Comparison of ENCODE assay signal across 2 cellular contexts in genomic region chr1:225509770-225510169, GRCh38.
TF ChIP-seq lines count a peak whose summit lies in the region.

No MANE protein-coding gene starts in this region.

TF ChIP-seq in IMR-90, 13 proteins besides CTCF, POLR2A, EP300 and RAD21:
- no peak for TF ChIP-seq NFE2L2 (IDR thresholded peaks at IDR 0.05; ENCODE audit: low read depth, low read length)
- no peak for TF ChIP-seq MAFK (IDR thresholded peaks at IDR 0.05; ENCODE audit: low read depth, low read length)
- TF ChIP-seq CEBPB (IDR thresholded peaks at IDR 0.05; ENCODE audit: low read depth, low read length): no peak
- no peak for TF ChIP-seq MXI1 (IDR thresholded peaks at IDR 0.05; ENCODE audit: borderline replicate concordance, low read depth, low read length)
- TF ChIP-seq BHLHE40 (IDR thresholded peaks at IDR 0.05; ENCODE audit: low read depth, low read length): no peak
- TF ChIP-seq RCOR1 (IDR thresholded peaks at IDR 0.05; ENCODE audit: insufficient replicate concordance, low read length): no peak
- TF ChIP-seq, protein P1, sequence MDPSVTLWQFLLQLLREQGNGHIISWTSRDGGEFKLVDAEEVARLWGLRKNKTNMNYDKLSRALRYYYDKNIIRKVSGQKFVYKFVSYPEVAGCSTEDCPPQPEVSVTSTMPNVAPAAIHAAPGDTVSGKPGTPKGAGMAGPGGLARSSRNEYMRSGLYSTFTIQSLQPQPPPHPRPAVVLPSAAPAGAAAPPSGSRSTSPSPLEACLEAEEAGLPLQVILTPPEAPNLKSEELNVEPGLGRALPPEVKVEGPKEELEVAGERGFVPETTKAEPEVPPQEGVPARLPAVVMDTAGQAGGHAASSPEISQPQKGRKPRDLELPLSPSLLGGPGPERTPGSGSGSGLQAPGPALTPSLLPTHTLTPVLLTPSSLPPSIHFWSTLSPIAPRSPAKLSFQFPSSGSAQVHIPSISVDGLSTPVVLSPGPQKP (IDR thresholded peaks at IDR 0.05; ENCODE audit: borderline replicate concordance, low read depth, low read length): no peak
- no peak for TF ChIP-seq CHD1 (IDR thresholded peaks at IDR 0.05; ENCODE audit: low read depth, low read length)
- no peak for TF ChIP-seq RFX5 (IDR thresholded peaks at IDR 0.05; ENCODE audit: low read depth, low read length)
- TF ChIP-seq, protein P2, sequence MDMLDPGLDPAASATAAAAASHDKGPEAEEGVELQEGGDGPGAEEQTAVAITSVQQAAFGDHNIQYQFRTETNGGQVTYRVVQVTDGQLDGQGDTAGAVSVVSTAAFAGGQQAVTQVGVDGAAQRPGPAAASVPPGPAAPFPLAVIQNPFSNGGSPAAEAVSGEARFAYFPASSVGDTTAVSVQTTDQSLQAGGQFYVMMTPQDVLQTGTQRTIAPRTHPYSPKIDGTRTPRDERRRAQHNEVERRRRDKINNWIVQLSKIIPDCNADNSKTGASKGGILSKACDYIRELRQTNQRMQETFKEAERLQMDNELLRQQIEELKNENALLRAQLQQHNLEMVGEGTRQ (IDR thresholded peaks at IDR 0.05; ENCODE audit: low read depth, low read length): no peak
- TF ChIP-seq SMC3 (IDR thresholded peaks at IDR 0.05; ENCODE audit: low read depth, low read length): no peak

TF ChIP-seq in H1, 55 proteins besides CTCF, POLR2A, EP300 and RAD21 (continued from another document):
- no peak for TF ChIP-seq SIX5 (IDR thresholded peaks at IDR 0.05; ENCODE audit: low read depth, low read length)
- TF ChIP-seq RBBP5 (IDR thresholded peaks at IDR 0.05; ENCODE audit: borderline replicate concordance, low read depth, low read length): no peak
- TF ChIP-seq ATF2 (IDR thresholded peaks at IDR 0.05; ENCODE audit: low read length): no peak
- TF ChIP-seq POU5F1 (IDR thresholded peaks at IDR 0.05; ENCODE audit: low read depth, low read length): no peak
- no peak for TF ChIP-seq KDM4A (IDR thresholded peaks at IDR 0.05; ENCODE audit: low read depth, low read length, severe bottlenecking)
- no peak for TF ChIP-seq TAF1 (IDR thresholded peaks at IDR 0.05; ENCODE audit: low read depth, low read length)
- TF ChIP-seq SP2 (IDR thresholded peaks at IDR 0.05; ENCODE audit: low read length): no peak
- no peak for TF ChIP-seq NANOG (IDR thresholded peaks at IDR 0.05; ENCODE audit: insufficient read depth, low read depth, low read length, poor library complexity, severe bottlenecking)
- no peak for TF ChIP-seq TBP (IDR thresholded peaks at IDR 0.05; ENCODE audit: low read depth, low read length)
- no peak for TF ChIP-seq BRCA1 (IDR thresholded peaks at IDR 0.05; ENCODE audit: low read depth, low read length)
- TF ChIP-seq HDAC2 (IDR thresholded peaks at IDR 0.05; ENCODE audit: borderline replicate concordance in 1 of 2, low read depth in 2 of 2, low read length in 2 of 2): no peak
- TF ChIP-seq RXRA (IDR thresholded peaks at IDR 0.05; ENCODE audit: insufficient read depth, low read depth, low read length): no peak
- TF ChIP-seq CBX8 (IDR thresholded peaks at IDR 0.05; ENCODE audit: borderline replicate concordance, low read depth, low read length): no peak
- no peak for TF ChIP-seq JUND (IDR thresholded peaks at IDR 0.05; ENCODE audit: low read length)
- TF ChIP-seq SP4 (IDR thresholded peaks at IDR 0.05; ENCODE audit: low read length): no peak
- no peak for TF ChIP-seq BACH1 (IDR thresholded peaks at IDR 0.05; ENCODE audit: low read length)
- no peak for TF ChIP-seq RNF2 (IDR thresholded peaks at IDR 0.05; ENCODE audit: borderline replicate concordance, low read depth, low read length, missing control alignments, poor library complexity, severe bottlenecking)
- TF ChIP-seq CHD7 (IDR thresholded peaks at IDR 0.05; ENCODE audit: insufficient replicate concordance, low read length): no peak
